In genomic region chr1:26921126-26921461, GRCh38 we compare ENCODE assay signal across 9 cellular contexts. TPM values are rescaled to one million over a fixed set of nuclear protein-coding genes. Genes with fewer than 3 reads are reported as not detected.
DNase-seq lines count a peak whose midpoint lies in the region; ATAC-seq, FAIRE-seq and TF ChIP-seq lines count a peak whose summit lies in the region.
"Had no signal": no experiment of that assay in that cellular context is flagged by ENCODE, and none has a peak within 500 bp of the region (broad histone marks: within the 10 kb centered on the region; RNA-seq: fewer than 3 reads in every experiment).

No MANE protein-coding gene starts in this region.

- no peaks in the 10 kb centered on the region for H3K27me3 Mint-ChIP-seq in astrocyte (ENCODE audit: low read depth, unreplicated experiment)

- FAIRE-seq in astrocyte (lab: Jason Lieb, UNC) = no peak

- peak overlapping the region; percentile 95 for H3K4me3 Mint-ChIP-seq in astrocyte (ENCODE audit: unreplicated experiment)

- H3K27ac ChIP-seq in BLaER1 = no peak overlapping the region
- peak overlapping the region; percentile 55 for H3K27ac ChIP-seq in astrocyte (ENCODE audit: low read depth, low read length)
- H3K27ac ChIP-seq in left lung = peak overlapping the region; percentile 82 to 91
- peak overlapping the region; percentile 91 to 92 for H3K27ac ChIP-seq in tibial artery

- peak overlapping the region; percentile 97 for H3K4me2 ChIP-seq in BLaER1
- peak overlapping the region; percentile 89 for H3K4me2 ChIP-seq in astrocyte (ENCODE audit: low read length)

- H2AFZ ChIP-seq in astrocyte (ENCODE audit: low read depth, low read length) = peak overlapping the region; percentile 75

- peak; percentile 19 for ATAC-seq in HG02973 (IDR thresholded peaks at IDR 0.05; ENCODE audit: unreplicated experiment)
- peak; percentile 44 for ATAC-seq in left lung

- H3K36me3 Mint-ChIP-seq in astrocyte (ENCODE audit: low read depth, unreplicated experiment) = peaks cover 3% of the 10 kb centered on the region

- intact Hi-C loops in left lung (cut with DNase I) = no loop called here
- intact Hi-C loops in tibial artery (cut with DNase I; ENCODE audit: low total_unique reads) = loop anchor here (2.0 kb wide), 1 partner anchor 20 kb away; the partner anchor contains the start of gene GPATCH3

- peaks cover 33% of the 10 kb centered on the region for H3K36me3 ChIP-seq in BLaER1
- H3K36me3 ChIP-seq in astrocyte (ENCODE audit: insufficient read depth, low read length) = peaks cover 3% of the 10 kb centered on the region
- H3K36me3 ChIP-seq in left lung = peaks cover 3 to 29% of the 10 kb centered on the region in 2 donors
- H3K36me3 ChIP-seq in tibial artery = peaks cover 13 to 24% (median 15%) of the 10 kb centered on the region in 3 donors

- no peaks in the 10 kb centered on the region for H3K9me3 Mint-ChIP-seq in astrocyte (ENCODE audit: unreplicated experiment)

- H3K27ac Mint-ChIP-seq in astrocyte (ENCODE audit: unreplicated experiment) = peak overlapping the region; percentile 94

- H3K9ac ChIP-seq in BLaER1 (no peak overlapping the region), astrocyte (ENCODE audit: low read length) (peak overlapping the region; percentile 90)

- H3K27me3 ChIP-seq in BLaER1 (no peaks in the 10 kb centered on the region), astrocyte (ENCODE audit: insufficient read depth, low read length) (no peaks in the 10 kb centered on the region), left lung (no peaks in the 10 kb centered on the region), tibial artery (no peaks in the 10 kb centered on the region)

- TF ChIP-seq CTCF in astrocyte (IDR thresholded peaks at IDR 0.05; ENCODE audit: insufficient read depth, low read depth, low read length) = no peak
- no peak for TF ChIP-seq CTCF in left lung (IDR thresholded peaks at IDR 0.05)
- TF ChIP-seq CTCF in tibial artery (IDR thresholded peaks at IDR 0.05) = no peak

- peaks cover 34% of the 10 kb centered on the region for H3K79me2 ChIP-seq in astrocyte (ENCODE audit: insufficient read depth, low read length)

- H3K4me1 Mint-ChIP-seq in astrocyte (ENCODE audit: low read depth, unreplicated experiment) = peaks cover 11% of the 10 kb centered on the region

- H3K4me3 ChIP-seq in BLaER1 (peak overlapping the region; percentile 96), astrocyte (ENCODE audit: insufficient read depth, low read depth, low read length) (peak overlapping the region; percentile 82), left lung (peak overlapping the region; percentile 98 to 100), tibial artery (peak overlapping the region; percentile 91 to 95)

- peaks cover 21% of the 10 kb centered on the region for H3K4me1 ChIP-seq in BLaER1
- H3K4me1 ChIP-seq in astrocyte (ENCODE audit: insufficient read depth, low read length) = peaks cover 18% of the 10 kb centered on the region
- H3K4me1 ChIP-seq in left lung = peaks cover 13 to 32% of the 10 kb centered on the region in 2 donors
- peaks cover 0 to 18% (median 16%) of the 10 kb centered on the region in 4 donors for H3K4me1 ChIP-seq in tibial artery

- peaks cover 34% of the 10 kb centered on the region for H4K20me1 ChIP-seq in BLaER1
- H4K20me1 ChIP-seq in astrocyte (ENCODE audit: insufficient read depth, low read length) = peaks cover 21% of the 10 kb centered on the region

- H3K9me3 ChIP-seq in BLaER1 (no peaks in the 10 kb centered on the region), astrocyte (ENCODE audit: insufficient read depth, low read depth, low read length) (no peaks in the 10 kb centered on the region), left lung (no peaks in the 10 kb centered on the region), tibial artery (no peaks in the 10 kb centered on the region)

- no peak for DNase-seq in astrocyte (ENCODE audit: low read depth)
- no peak for DNase-seq in left lung
- DNase-seq in tibial artery = peak in 1 of 2 donors; percentile 24
- no peak for DNase-seq in NAMALWA (ENCODE audit: low spot score)
- no peak for DNase-seq in AG20443 (ENCODE audit: low spot score)
- DNase-seq in kidney glomerular epithelial cell (lab: John Stamatoyannopoulos, UW) = no peak

RNA-seq across cellular contexts. Expression of gene NUDC, which starts 0.4 kb away (rescaled TPM):
- 70.2 and 71.6 TPM in 2 replicates for total RNA-seq in astrocyte
- 10 to 100 TPM; 56.2 to 65.8 TPM for total RNA-seq in left lung

RNA-seq across cellular contexts. Expression of gene NR0B2, which starts 7.3 kb away (rescaled TPM):
- total RNA-seq in astrocyte (not detected in 2 replicates), left lung (1 to 10 TPM; 1.2 to 7.8 TPM)
- total RNA-seq: myocyte had no signal

RNA-seq across cellular contexts. Expression of gene GPATCH3, which starts 20.8 kb away (rescaled TPM):
- total RNA-seq in astrocyte (12.8 and 13.7 TPM in 2 replicates), left lung (10 to 100 TPM; 16.2 to 16.3 TPM)

RNA-seq across cellular contexts. Expression of gene GPN2, which starts 31.0 kb away (rescaled TPM):
- total RNA-seq in astrocyte (24.5 and 25.5 TPM in 2 replicates), left lung (10 to 100 TPM; 23.5 to 25.1 TPM)

RNA-seq across cellular contexts. Expression of gene KDF1, which starts 39.2 kb away (rescaled TPM):
- total RNA-seq in astrocyte = 0.22 and 0.54 TPM in 2 replicates
- 10 to 100 TPM in 1 of 2 donors, 1 to 10 TPM in 1; 8.6 to 12.1 TPM for total RNA-seq in left lung
- total RNA-seq: myocyte had no signal
